ENCODE assay signal across 9 cellular contexts in genomic region chr5:131381792-131382191, GRCh38.
DNase-seq lines count a peak whose midpoint lies in the region; ATAC-seq and TF ChIP-seq lines count a peak whose summit lies in the region.
"Had no signal": no experiment of that assay in that cellular context is flagged by ENCODE, and none has a peak within 500 bp of the region (broad histone marks: within the 10 kb centered on the region; RNA-seq: fewer than 3 reads in every experiment).

No MANE protein-coding gene starts in this region.

- no peak for TF ChIP-seq POLR2A in sigmoid colon (IDR thresholded peaks at IDR 0.05)

- no peaks in the 10 kb centered on the region for H3K27me3 Mint-ChIP-seq in activated T-cell treated with anti-CD3 and anti-CD28 coated beads, Interleukin-2, amount 50 U/mL, for 24 hours
- H3K27me3 Mint-ChIP-seq in T-helper 17 cell, result no peaks in the 10 kb centered on the region

- no peak for TF ChIP-seq EP300 in sigmoid colon (IDR thresholded peaks at IDR 0.05)

- peaks cover 66% of the 10 kb centered on the region for H3K36me3 Mint-ChIP-seq in activated T-cell treated with anti-CD3 and anti-CD28 coated beads, Interleukin-2, amount 50 U/mL, for 24 hours (ENCODE audit: low read depth)
- peaks cover 12% of the 10 kb centered on the region for H3K36me3 Mint-ChIP-seq in T-helper 17 cell (ENCODE audit: low read depth)

- peak overlapping the region; percentile 99 for H3K27ac Mint-ChIP-seq in activated T-cell treated with anti-CD3 and anti-CD28 coated beads, Interleukin-2, amount 50 U/mL, for 24 hours
- H3K27ac Mint-ChIP-seq in T-helper 17 cell, result peak overlapping the region; percentile 96

- H3K36me3 ChIP-seq in subcutaneous abdominal adipose tissue (ENCODE audit: control insufficient read depth in 5 of 5, insufficient read depth in 5 of 5, low read length in 5 of 5), result peaks cover 0 to 9% (median 3%) of the 10 kb centered on the region in 5 donors
- no peaks in the 10 kb centered on the region for H3K36me3 ChIP-seq in sigmoid colon

- DNase-seq in activated T-cell treated with anti-CD3 and anti-CD28 coated beads, Interleukin-2, amount 50 U/mL, for 24 hours, result no peak
- no peak for DNase-seq in activated T-cell treated with anti-CD3 and anti-CD28 coated beads, Interleukin-2, amount 50 U/mL, for 48 hours
- DNase-seq in T-helper 17 cell, result no peak
- DNase-seq in activated effector memory CD4-positive, alpha-beta T cell treated with anti-CD3 and anti-CD28 coated beads, Interleukin-2, amount 50 U/mL, for 16 hours, result no peak
- DNase-seq in GM19240 (ENCODE audit: insufficient read length, low spot score), result no peak
- no peak for DNase-seq in sigmoid colon

- H3K27me3 ChIP-seq in subcutaneous abdominal adipose tissue (ENCODE audit: control insufficient read depth in 5 of 5, insufficient read depth in 4 of 5, low read length in 5 of 5) (no peaks in the 10 kb centered on the region), sigmoid colon (no peaks in the 10 kb centered on the region)

- peak overlapping the region; percentile 95 for H3K27ac ChIP-seq in subcutaneous abdominal adipose tissue (ENCODE audit: low read depth, low read length)
- H3K27ac ChIP-seq in sigmoid colon, result no peak overlapping the region

- intact Hi-C loops in sigmoid colon (cut with DNase I), result no loop called here

- WGBS in sigmoid colon, 2 donors, result 52 to 69% methylated on average over 2 of the region's 2 CpGs

- ATAC-seq in HG02943 (IDR thresholded peaks at IDR 0.05; ENCODE audit: low read depth, unreplicated experiment), result peak; percentile 57
- no peak for ATAC-seq in T-helper 17 cell

- H3K4me1 ChIP-seq in subcutaneous abdominal adipose tissue (ENCODE audit: control insufficient read depth in 5 of 5, insufficient read depth in 5 of 5, low read length in 5 of 5), result peaks cover 6 to 54% (median 42%) of the 10 kb centered on the region in 5 donors
- peaks cover 0 to 14% (median 4%) of the 10 kb centered on the region in 4 donors for H3K4me1 ChIP-seq in sigmoid colon

- no peak for TF ChIP-seq CTCF in sigmoid colon (IDR thresholded peaks at IDR 0.05)

- no peak overlapping the region for H3K4me3 ChIP-seq in subcutaneous abdominal adipose tissue (ENCODE audit: low read depth in 1 of 5, low read length in 5 of 5)
- H3K4me3 ChIP-seq in sigmoid colon, result no peak overlapping the region

- H3K9ac ChIP-seq in subcutaneous abdominal adipose tissue (ENCODE audit: low read length in 5 of 5), result no peak overlapping the region
- H3K9ac ChIP-seq: SK-N-SH had no signal

- H3K4me3 Mint-ChIP-seq in activated T-cell treated with anti-CD3 and anti-CD28 coated beads, Interleukin-2, amount 50 U/mL, for 24 hours, result peak overlapping the region; percentile 56
- H3K4me3 Mint-ChIP-seq in T-helper 17 cell, result peak overlapping the region; percentile 59

- no peaks in the 10 kb centered on the region for H3K9me3 ChIP-seq in T-helper 17 cell (ENCODE audit: control insufficient read depth, low read length, poor library complexity, severe bottlenecking)
- H3K9me3 ChIP-seq in subcutaneous abdominal adipose tissue (ENCODE audit: control insufficient read depth in 5 of 5, low read length in 5 of 5), result no peaks in the 10 kb centered on the region
- H3K9me3 ChIP-seq in sigmoid colon, result no peaks in the 10 kb centered on the region
- H3K9me3 ChIP-seq: SK-N-SH had no signal

- H3K9me3 Mint-ChIP-seq in activated T-cell treated with anti-CD3 and anti-CD28 coated beads, Interleukin-2, amount 50 U/mL, for 24 hours, result peaks cover 1% of the 10 kb centered on the region

- H3K4me1 Mint-ChIP-seq in activated T-cell treated with anti-CD3 and anti-CD28 coated beads, Interleukin-2, amount 50 U/mL, for 24 hours (ENCODE audit: low read depth), result peaks cover 94% of the 10 kb centered on the region
- peaks cover 55% of the 10 kb centered on the region for H3K4me1 Mint-ChIP-seq in T-helper 17 cell
